Comparison of ENCODE assay signal across 19 cellular contexts in genomic region chrY:6909157-6909556, GRCh38. TPM values are rescaled to one million over a fixed set of nuclear protein-coding genes. Genes with fewer than 3 reads are reported as not detected.
DNase-seq lines count a peak whose midpoint lies in the region; ATAC-seq and TF ChIP-seq lines count a peak whose summit lies in the region.
"Had no signal": no experiment of that assay in that cellular context is flagged by ENCODE, and none has a peak within 500 bp of the region (broad histone marks: within the 10 kb centered on the region; RNA-seq: fewer than 3 reads in every experiment).

No MANE protein-coding gene starts in this region.

- in situ Hi-C loops in gastrocnemius medialis (cut with MboI; ENCODE audit: low sequenced_read_pairs in 4 of 4): no loop called here

- POLR2A ChIA-PET in WTC11 (lab: Charles Lee): no interaction called here

- TF ChIP-seq POLR2A in gastrocnemius medialis (IDR thresholded peaks at IDR 0.05): no peak

- H3K27me3 ChIP-seq in MG63 (no peaks in the 10 kb centered on the region), gastrocnemius medialis (no peaks in the 10 kb centered on the region)
- H3K27me3 ChIP-seq: pancreas had no signal

- ATAC-seq in WTC11 (no peak), gastrocnemius medialis (peak; percentile 69 to 80), HG03095 (IDR thresholded peaks at IDR 0.05; ENCODE audit: unreplicated experiment) (no peak), HG03571 (IDR thresholded peaks at IDR 0.05; ENCODE audit: unreplicated experiment) (no peak)
- ATAC-seq: heart left ventricle, pancreas had no signal

- no peaks in the 10 kb centered on the region for H3K36me3 Mint-ChIP-seq in WTC11

- DNase-seq in MG63: peak; percentile 8
- no peak for DNase-seq in WTC11 (ENCODE audit: low spot score)
- peak; percentile 24 to 48 for DNase-seq in gastrocnemius medialis
- no peak for DNase-seq in AG08396 (ENCODE audit: low spot score)
- DNase-seq in DMS114 treated with DMSO at 0.1 percent for 48 hours (lab: John Stamatoyannopoulos, UW; ENCODE audit: unreplicated experiment): no peak
- DNase-seq: activated CD4-positive, alpha-beta T cell treated with anti-CD3 and anti-CD28 coated beads, Interleukin-2, amount 10 ng/mL, durations not matched to agents 7 days and 5 days; AML-193; cortex of kidney; heart left ventricle; NCI-H1417 treated with DMSO at 0.1 percent for 48 hours; NCI-H2227 treated with DMSO at 0.1 percent for 48 hours; SHP77 treated with DMSO at 0.1 percent for 48 hours; spleen; stomach had no signal

- H3K4me3 Mint-ChIP-seq in WTC11: no peak overlapping the region
- H3K4me3 Mint-ChIP-seq: activated CD4-positive, alpha-beta T cell treated with anti-CD3 and anti-CD28 coated beads, Interleukin-2, amount 10 ng/mL, durations not matched to agents 7 days and 5 days had no signal

- H3K27ac ChIP-seq in gastrocnemius medialis: peak overlapping the region in 2 of 4 donors; percentile 77 to 79
- H3K27ac ChIP-seq: esophagus muscularis mucosa, heart left ventricle, pancreas, spleen, stomach had no signal

- no peaks in the 10 kb centered on the region for H3K9me3 Mint-ChIP-seq in WTC11
- H3K9me3 Mint-ChIP-seq: activated CD4-positive, alpha-beta T cell treated with anti-CD3 and anti-CD28 coated beads, Interleukin-2, amount 10 ng/mL, durations not matched to agents 7 days and 5 days had no signal

- H3K4me1 Mint-ChIP-seq in WTC11: no peaks in the 10 kb centered on the region
- H3K4me1 Mint-ChIP-seq: activated CD4-positive, alpha-beta T cell treated with anti-CD3 and anti-CD28 coated beads, Interleukin-2, amount 10 ng/mL, durations not matched to agents 7 days and 5 days had no signal

- TF ChIP-seq CTCF in WTC11 (IDR thresholded peaks at IDR 0.05): no peak
- no peak for TF ChIP-seq CTCF in gastrocnemius medialis (IDR thresholded peaks at IDR 0.05 in 4 of 5, conservative IDR thresholded peaks at IDR 0.05 in 1 of 5)

- CTCF ChIA-PET in WTC11 (lab: Charles Lee): no interaction called here

- no peak overlapping the region for H3K27ac Mint-ChIP-seq in WTC11
- H3K27ac Mint-ChIP-seq: activated CD4-positive, alpha-beta T cell treated with anti-CD3 and anti-CD28 coated beads, Interleukin-2, amount 10 ng/mL, durations not matched to agents 7 days and 5 days had no signal

- H3K9me3 ChIP-seq in MG63: no peaks in the 10 kb centered on the region
- H3K9me3 ChIP-seq in gastrocnemius medialis: no peaks in the 10 kb centered on the region
- H3K9me3 ChIP-seq: esophagus muscularis mucosa, heart left ventricle, pancreas, spleen, stomach had no signal

- intact Hi-C loops in gastrocnemius medialis (cut with DNase I; ENCODE audit: low total_unique reads): no loop called here

- H3K4me3 ChIP-seq in MG63 (no peak overlapping the region), iPS-11a (ENCODE audit: low read depth, low read length) (peak overlapping the region; percentile 78), gastrocnemius medialis (no peak overlapping the region)
- H3K4me3 ChIP-seq: pancreas, spleen had no signal

- no peaks in the 10 kb centered on the region for H3K4me1 ChIP-seq in gastrocnemius medialis
- H3K4me1 ChIP-seq: heart left ventricle, pancreas had no signal

- no peaks in the 10 kb centered on the region for H3K36me3 ChIP-seq in MG63
- H3K36me3 ChIP-seq in gastrocnemius medialis: no peaks in the 10 kb centered on the region
- H3K36me3 ChIP-seq: esophagus muscularis mucosa, heart left ventricle, pancreas, spleen, stomach had no signal

- H3K27me3 Mint-ChIP-seq in WTC11 (ENCODE audit: low read depth): no peaks in the 10 kb centered on the region

TF ChIP-seq in WTC11, 78 proteins besides CTCF, POLR2A, EP300 and RAD21:
- TF ChIP-seq GABPB1 (CRISPR knock-in tag; IDR thresholded peaks at IDR 0.05) (peak; percentile 93), FOXP1 (CRISPR knock-in tag; IDR thresholded peaks at IDR 0.05; ENCODE audit: borderline replicate concordance) (no peak)

RNA-seq across cellular contexts. Expression of gene TBL1Y, which starts 1.3 kb away (rescaled TPM):
- not detected in 2 replicates for total RNA-seq in MG63 (2014; rRNA removed; shearing (Covaris generic); ENCODE audit: low replicate concordance)
- not detected in 3 replicates for total RNA-seq in WTC11 (2021)
- 1 to 10 TPM in 2 of 4 donors, not detected in 2; 1.1 to 8.8 TPM for total RNA-seq in gastrocnemius medialis
- total RNA-seq: activated CD4-positive, alpha-beta T cell treated with anti-CD3 and anti-CD28 coated beads, Interleukin-2, amount 10 ng/mL, durations not matched to agents 7 days and 5 days; spleen had no signal

RNA-seq across cellular contexts. Expression of gene AMELY, which starts 2.4 kb away (rescaled TPM):
- not detected in 2 replicates for total RNA-seq in MG63 (2014; rRNA removed; shearing (Covaris generic); ENCODE audit: low replicate concordance)
- not detected in 3 replicates for total RNA-seq in WTC11 (2021)
- total RNA-seq in gastrocnemius medialis: not detected
- total RNA-seq: activated CD4-positive, alpha-beta T cell treated with anti-CD3 and anti-CD28 coated beads, Interleukin-2, amount 10 ng/mL, durations not matched to agents 7 days and 5 days; esophagus muscularis mucosa; heart left ventricle; spleen; stomach had no signal

Comparison
In these comparisons a context has a peak if more than half of its experiments do, and no peak if none do; other contexts are left out.
1. DNase-seq: peak in MG63 (single experiment) and gastrocnemius medialis (2 of 2); none in WTC11 (single experiment), AG08396 (single experiment) and DMS114 treated with DMSO at 0.1 percent for 48 hours (single experiment).
2. ATAC-seq: peak in gastrocnemius medialis (2 of 2); none in WTC11 (single experiment), HG03095 (single experiment) and HG03571 (single experiment).